11 cellular contexts compared by ENCODE assay signal in the genomic region with DNA sequence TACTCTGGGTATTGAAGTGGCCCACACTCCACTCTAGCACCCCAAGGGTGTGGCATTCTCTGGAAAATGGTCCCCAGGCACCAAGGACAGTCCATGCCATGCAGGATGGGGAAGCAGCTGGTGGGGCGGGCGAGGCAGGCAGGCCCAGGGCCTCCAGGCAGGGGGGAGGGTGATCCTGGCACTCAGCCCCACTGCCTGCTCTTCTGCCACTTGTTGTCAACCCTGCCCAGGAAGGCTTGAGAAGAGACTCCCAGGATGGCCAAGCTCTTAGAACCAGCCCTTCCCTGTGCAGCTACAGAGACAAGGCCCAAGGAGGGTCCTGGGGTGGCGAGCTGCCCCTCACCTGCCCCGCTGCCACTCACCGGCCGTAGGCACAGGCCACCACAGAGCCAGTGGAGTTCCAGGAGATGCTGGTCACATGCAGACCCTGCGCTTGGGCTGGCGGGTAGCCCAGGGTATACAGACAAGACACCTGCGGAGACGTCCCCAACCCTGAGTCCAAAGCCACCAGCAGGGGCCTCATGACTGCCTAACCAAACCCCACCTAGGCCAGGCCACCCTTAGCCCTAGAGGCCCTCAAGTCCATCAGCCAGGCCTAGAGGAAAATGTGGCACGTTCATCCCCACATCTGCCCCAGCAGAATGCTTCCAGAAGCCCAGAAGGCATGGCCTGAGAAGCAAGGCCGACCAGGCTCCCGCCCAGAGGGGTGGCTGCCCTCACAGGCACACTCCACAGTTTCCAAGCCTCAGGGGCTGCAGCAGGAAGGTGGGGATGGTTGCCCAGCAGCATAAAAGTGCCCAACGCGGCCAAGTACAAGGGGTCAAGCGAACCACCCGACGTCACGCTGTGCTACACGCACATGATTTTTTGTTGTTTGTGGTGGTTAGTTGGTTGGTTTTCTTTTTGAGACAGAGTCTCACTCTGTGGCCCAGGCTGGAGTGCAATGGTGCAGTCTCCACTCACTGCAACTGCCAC. TPM values are rescaled to one million over a fixed set of nuclear protein-coding genes. Genes with fewer than 3 reads are reported as not detected.
DNase-seq lines count a peak whose midpoint lies in the region; ATAC-seq lines count a peak whose summit lies in the region.
"Had no signal": no experiment of that assay in that cellular context is flagged by ENCODE, and none has a peak within 500 bp of the region (broad histone marks: within the 10 kb centered on the region; RNA-seq: fewer than 3 reads in every experiment).

No MANE protein-coding gene starts in this region.

- H3K9ac ChIP-seq in HUES6 (ENCODE audit: low read length), result peak overlapping the region; percentile 82

- no peaks in the 10 kb centered on the region for H3K27me3 ChIP-seq in HUES6 (ENCODE audit: control insufficient read depth, insufficient read depth, low read length)
- no peaks in the 10 kb centered on the region for H3K27me3 ChIP-seq in right cardiac atrium (ENCODE audit: control insufficient read depth, insufficient read depth)

- H3K36me3 ChIP-seq in HUES6 (ENCODE audit: control insufficient read depth, insufficient read depth, low read length), result peaks cover 60% of the 10 kb centered on the region

- intact Hi-C loops in right cardiac atrium (cut with DNase I), result no loop called here

- H3K4me3 ChIP-seq in HUES6 (ENCODE audit: low read depth, low read length), result no peak overlapping the region
- no peak overlapping the region for H3K4me3 ChIP-seq in right cardiac atrium (ENCODE audit: low read length)

- DNase-seq in SHP77 (lab: John Stamatoyannopoulos, UW), result peak; percentile 34 to 73
- peak; percentile 35 to 68 (median 64) for DNase-seq in right cardiac atrium
- DNase-seq in substantia nigra (lab: John Stamatoyannopoulos, UW), result peak in 1 of 49 donors; percentile 50
- DNase-seq in stimulated activated naive CD8-positive, alpha-beta T cell treated with anti-CD3 and anti-CD28 coated beads, Interleukin-15, Interleukin-2, amounts not matched to agents 100 U/mL and 50 U/mL, for 24 hours, result no peak
- DNase-seq in HUDEP-2 (lab: John Stamatoyannopoulos, UW; ENCODE audit: unreplicated experiment in 76 of 76), result no peak
- DNase-seq in GM19238 (ENCODE audit: insufficient read length, low spot score), result no peak
- DNase-seq: activated CD4-positive, alpha-beta T cell treated with anti-CD3 and anti-CD28 coated beads for 48 hours; activated naive CD8-positive, alpha-beta T cell treated with anti-CD3 and anti-CD28 coated beads, Interleukin-2, amount 50 U/mL, for 24 hours; stimulated activated naive CD8-positive, alpha-beta T cell treated with anti-CD3 and anti-CD28 coated beads, Interleukin-15, amount 100 ng/mL, for 72 hours had no signal

- peak overlapping the region; percentile 91 for H3K27ac ChIP-seq in HUES6 (ENCODE audit: low read depth, low read length)
- H3K27ac ChIP-seq in right cardiac atrium (ENCODE audit: low read length), result peak overlapping the region; percentile 90
- peak overlapping the region; percentile 26 for H3K27ac ChIP-seq in substantia nigra (ENCODE audit: low read depth, low read length, poor library complexity, severe bottlenecking)

- H3K4me1 ChIP-seq in HUES6 (ENCODE audit: control insufficient read depth, insufficient read depth, low read length) (peaks cover 21% of the 10 kb centered on the region), right cardiac atrium (ENCODE audit: control insufficient read depth, insufficient read depth, low read length) (peaks cover 2% of the 10 kb centered on the region)

- 84% methylated on average over 20 of the region's 20 CpGs for WGBS in right cardiac atrium

- ATAC-seq in right cardiac atrium (peak in 1 of 2 donors; percentile 6), HG03159 (IDR thresholded peaks at IDR 0.05; ENCODE audit: unreplicated experiment) (no peak)
- no peak for ATAC-seq in stimulated activated naive CD8-positive, alpha-beta T cell treated with anti-CD3 and anti-CD28 coated beads, Interleukin-15, Interleukin-2, amounts not matched to agents 100 U/mL and 50 U/mL, for 24 hours
- ATAC-seq: activated naive CD8-positive, alpha-beta T cell treated with anti-CD3 and anti-CD28 coated beads, Interleukin-2, amount 50 U/mL, for 24 hours had no signal

- no peaks in the 10 kb centered on the region for H3K9me3 ChIP-seq in HUES6 (ENCODE audit: control insufficient read depth, insufficient read depth, low read depth, low read length)
- no peaks in the 10 kb centered on the region for H3K9me3 ChIP-seq in right cardiac atrium (ENCODE audit: control insufficient read depth, low read length)

RNA-seq across cellular contexts. Expression of gene DYNC2I2, which starts 19.8 kb away (rescaled TPM):
- total RNA-seq in right cardiac atrium, result 10 to 100 TPM; 13.5 to 25.6 (median 18.5) TPM
- polyA plus RNA-seq in right cardiac atrium, result 30.2 TPM

RNA-seq across cellular contexts. Expression of gene SET, which starts 52.2 kb away (rescaled TPM):
- total RNA-seq in right cardiac atrium, result 100 to 1,000 TPM; 180 to 210 (median 191) TPM
- 86.1 TPM for polyA plus RNA-seq in right cardiac atrium

Comparison
In these comparisons a context has a peak if more than half of its experiments do, and no peak if none do; other contexts are left out.
1. H3K27ac ChIP-seq: peak in every context shown above with its lines; median percentile 91 in HUES6; 90 in right cardiac atrium; 26 in substantia nigra.
2. DNase-seq: peak in SHP77 (2 of 2) and right cardiac atrium (3 of 3); none in stimulated activated naive CD8-positive, alpha-beta T cell treated with anti-CD3 and anti-CD28 coated beads, Interleukin-15, Interleukin-2, amounts not matched to agents 100 U/mL and 50 U/mL, for 24 hours (single experiment), HUDEP-2 (0 of 76) and GM19238 (single experiment).